30 cellular contexts compared by ENCODE assay signal in the genomic region with DNA sequence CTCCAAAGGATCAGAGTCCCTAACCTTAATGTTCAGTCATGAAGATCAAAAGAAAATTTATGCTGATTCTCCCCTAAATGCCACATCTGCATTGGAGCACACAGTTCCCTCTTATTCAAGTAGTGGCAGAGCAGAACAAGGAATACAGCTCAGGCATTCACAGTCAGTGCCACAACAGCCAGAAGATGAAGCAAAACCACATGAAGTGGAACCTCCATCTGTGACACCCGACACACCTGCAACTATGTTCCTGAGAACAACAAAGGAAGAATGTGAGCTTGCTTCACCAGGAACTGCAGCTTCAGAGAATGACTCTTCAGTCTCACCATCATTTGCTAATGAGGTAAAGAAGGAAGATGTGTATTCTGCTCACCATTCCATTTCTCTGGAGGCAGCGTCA. TPM values are rescaled to one million over a fixed set of nuclear protein-coding genes. Genes with fewer than 3 reads are reported as not detected.
A peak's percentile ranks its signal among the peaks of the same experiment; 100 is the strongest.
DNase-seq lines count a peak whose midpoint lies in the region; ATAC-seq, FAIRE-seq and TF ChIP-seq lines count a peak whose summit lies in the region.
"Had no signal": no experiment of that assay in that cellular context is flagged by ENCODE, and none has a peak within 500 bp of the region (broad histone marks: within the 10 kb centered on the region; RNA-seq: fewer than 3 reads in every experiment).

No MANE protein-coding gene starts in this region.

- H3K27ac Mint-ChIP-seq in activated naive CD4-positive, alpha-beta T cell treated with anti-CD3 and anti-CD28 coated beads, Interleukin-2, amount 10 ng/mL, durations not matched to agents 7 days and 5 days: peak overlapping the region; percentile 24
- H3K27ac Mint-ChIP-seq: GM23338, HFFc6 had no signal

- H3K27ac ChIP-seq in right cardiac atrium (ENCODE audit: low read length) (peak overlapping the region; percentile 43), body of pancreas (no peak overlapping the region)
- H3K27ac ChIP-seq: A549; BLaER1 treated with 17β-estradiol and CSF1 and Interleukin-3, amounts not matched to agents 10 nM and 100 nM; Peyer's patch; SJCRH30 had no signal

- H3K4me1 ChIP-seq in right cardiac atrium (ENCODE audit: control insufficient read depth, insufficient read depth, low read length) (no peaks in the 10 kb centered on the region), body of pancreas (no peaks in the 10 kb centered on the region)
- H3K4me1 ChIP-seq: A549, HAP-1, Peyer's patch, SJCRH30 had no signal

- WGBS in right cardiac atrium: 89% methylated on average over 2 of the region's 2 CpGs
- WGBS in body of pancreas, 2 donors: 81 to 94% methylated on average over 2 of the region's 2 CpGs

- H3K36me3 Mint-ChIP-seq in activated naive CD4-positive, alpha-beta T cell treated with anti-CD3 and anti-CD28 coated beads, Interleukin-2, amount 10 ng/mL, durations not matched to agents 7 days and 5 days: peaks cover 25% of the 10 kb centered on the region

- TF ChIP-seq CTCF in bronchial epithelial cell (IDR thresholded peaks at IDR 0.05; ENCODE audit: insufficient read depth, low read length, severe bottlenecking) (no peak), body of pancreas (IDR thresholded peaks at IDR 0.05) (no peak)

- H3K27me3 Mint-ChIP-seq in activated naive CD4-positive, alpha-beta T cell treated with anti-CD3 and anti-CD28 coated beads, Interleukin-2, amount 10 ng/mL, durations not matched to agents 7 days and 5 days: peaks cover 76% of the 10 kb centered on the region

- CTCF ChIA-PET in activated naive CD4-positive, alpha-beta T cell treated with anti-CD3 and anti-CD28 coated beads, Interleukin-2, amount 10 ng/mL, durations not matched to agents 7 days and 5 days (lab: Charles Lee): interaction anchor here (0.9 kb wide), 1 partner anchor 18 kb away, joined by 3 read pairs; no protein-coding TSS in a partner anchor

- no peak for TF ChIP-seq POLR2A in body of pancreas (IDR thresholded peaks at IDR 0.05)

- H3K27me3 ChIP-seq in right cardiac atrium (ENCODE audit: control insufficient read depth, insufficient read depth) (no peaks in the 10 kb centered on the region), bronchial epithelial cell (ENCODE audit: control insufficient read depth, insufficient read depth, low read length) (peaks cover 2% of the 10 kb centered on the region), body of pancreas (no peaks in the 10 kb centered on the region)
- H3K27me3 ChIP-seq: BLaER1 treated with 17β-estradiol and CSF1 and Interleukin-3, amounts not matched to agents 10 nM and 100 nM; Peyer's patch; SJCRH30 had no signal

- intact Hi-C loops in right cardiac atrium (cut with DNase I): no loop called here
- intact Hi-C loops in cardiac septum (cut with DNase I): no loop called here
- intact Hi-C loops in body of pancreas (cut with DNase I): no loop called here

- ATAC-seq in right cardiac atrium: no peak
- no peak for ATAC-seq in body of pancreas
- ATAC-seq: A549, GM23338, HepG2, K562, SK-N-SH treated with all-trans-retinoic acid at 6 μM for 48 hours had no signal

- peaks cover 2% of the 10 kb centered on the region for H3K9me3 Mint-ChIP-seq in activated naive CD4-positive, alpha-beta T cell treated with anti-CD3 and anti-CD28 coated beads, Interleukin-2, amount 10 ng/mL, durations not matched to agents 7 days and 5 days
- H3K9me3 Mint-ChIP-seq: CD4-positive, alpha-beta memory T cell; GM23338; HFFc6 had no signal

- peak; percentile 28 for DNase-seq in activated naive CD4-positive, alpha-beta T cell treated with anti-CD3 and anti-CD28 coated beads, Interleukin-2, amount 10 ng/mL, durations not matched to agents 7 days and 5 days
- no peak for DNase-seq in activated naive CD4-positive, alpha-beta T cell treated with Interleukin-2 at 50 U/mL for 16 hours
- no peak for DNase-seq in right cardiac atrium
- no peak for DNase-seq in cardiac septum (ENCODE audit: low spot score)
- no peak for DNase-seq in bronchial epithelial cell (ENCODE audit: low read depth)
- DNase-seq in islet precursor cell: no peak
- DNase-seq in body of pancreas: no peak
- DNase-seq: AML-193, COR-L47, DMS53, HFFc6, MV-4-11, NCI-H1105 treated with DMSO at 0.1 percent for 48 hours, NCI-H146, NCI-H2029 treated with DMSO at 0.1 percent for 48 hours, NCI-H2171, NCI-H226, NCI-H510A, NCI-H69, Peyer's patch, SJCRH30 had no signal

- H3K36me3 ChIP-seq in bronchial epithelial cell (ENCODE audit: control insufficient read depth, insufficient read depth, low read length) (no peaks in the 10 kb centered on the region), body of pancreas (replicated peaks in 1 of 2; ENCODE audit: insufficient read depth in 1 of 2, low read depth in 2 of 2) (no peaks in the 10 kb centered on the region)
- H3K36me3 ChIP-seq: BLaER1 treated with 17β-estradiol and CSF1 and Interleukin-3, amounts not matched to agents 10 nM and 100 nM; HAP-1; Peyer's patch; SJCRH30 had no signal

- H3K9me3 ChIP-seq in right cardiac atrium (ENCODE audit: control insufficient read depth, low read length) (no peaks in the 10 kb centered on the region), body of pancreas (no peaks in the 10 kb centered on the region)
- H3K9me3 ChIP-seq: HAP-1, Peyer's patch, SJCRH30 had no signal

- H3K4me3 ChIP-seq in right cardiac atrium (ENCODE audit: low read length): no peak overlapping the region
- no peak overlapping the region for H3K4me3 ChIP-seq in bronchial epithelial cell (ENCODE audit: low read depth, low read length)
- no peak overlapping the region for H3K4me3 ChIP-seq in body of pancreas
- H3K4me3 ChIP-seq: A549; BLaER1 treated with 17β-estradiol and CSF1 and Interleukin-3, amounts not matched to agents 10 nM and 100 nM; GM23338; HAP-1; K562; Peyer's patch; SJCRH30 had no signal

- H3K4me1 Mint-ChIP-seq in activated naive CD4-positive, alpha-beta T cell treated with anti-CD3 and anti-CD28 coated beads, Interleukin-2, amount 10 ng/mL, durations not matched to agents 7 days and 5 days: peaks cover 59% of the 10 kb centered on the region
- H3K4me1 Mint-ChIP-seq: GM23338 had no signal

- FAIRE-seq in bronchial epithelial cell (lab: Jason Lieb, UNC): peak; percentile 68
- FAIRE-seq: A549, G401.6, HepG2, K562 had no signal

- H3K4me3 Mint-ChIP-seq in activated naive CD4-positive, alpha-beta T cell treated with anti-CD3 and anti-CD28 coated beads, Interleukin-2, amount 10 ng/mL, durations not matched to agents 7 days and 5 days: no peak overlapping the region
- H3K4me3 Mint-ChIP-seq: GM23338, HFFc6 had no signal

RNA-seq across cellular contexts. Expression of gene CMYA5, which starts 40.0 kb away (rescaled TPM):
- total RNA-seq in right cardiac atrium (1,000 to 10,000 TPM in 1 of 4 donors, 100 to 1,000 TPM in 3; 697 to 1,021 (median 821) TPM), cardiac septum (1,204 TPM), bronchial epithelial cell (0.26 and 0.77 TPM in 2 replicates), body of pancreas (1 to 10 TPM; 1.6 to 3.3 TPM)
- 341 TPM for polyA plus RNA-seq in right cardiac atrium

Comparison
In these comparisons a context has a peak if more than half of its experiments do, and no peak if none do; other contexts are left out.
1. RNA of gene CMYA5, which starts 40.0 kb away (total RNA-seq): 1,204 TPM in cardiac septum (single experiment) and 697 to 1,021 TPM in right cardiac atrium; 1.6 to 3.3 TPM in body of pancreas and 0.26 to 0.77 TPM in bronchial epithelial cell; every median in the first group is over 100 times any median in the second.